Comparison of ENCODE assay signal across 26 cellular contexts in the genomic region with DNA sequence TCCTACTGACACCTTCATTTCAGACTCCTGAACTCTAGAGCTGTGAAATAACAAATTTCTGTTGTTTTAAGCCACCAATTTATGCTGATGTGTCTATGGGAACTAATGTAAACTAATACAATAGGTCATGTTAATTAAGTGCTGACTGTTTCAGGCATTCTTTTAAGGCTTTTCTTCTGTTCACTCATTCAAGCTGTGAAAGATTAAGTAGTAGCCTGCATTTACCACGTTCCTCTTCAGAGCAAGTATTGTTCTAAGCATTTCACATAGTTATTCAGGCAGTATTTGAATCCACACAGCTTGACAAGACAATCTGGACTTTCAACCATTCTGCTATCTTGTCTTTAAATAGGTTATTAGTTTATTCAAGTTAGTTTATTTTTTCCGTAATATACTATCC.
DNase-seq lines count a peak whose midpoint lies in the region; ATAC-seq and TF ChIP-seq lines count a peak whose summit lies in the region.
"Had no signal": no experiment of that assay in that cellular context is flagged by ENCODE, and none has a peak within 500 bp of the region (broad histone marks: within the 10 kb centered on the region; RNA-seq: fewer than 3 reads in every experiment).

No MANE protein-coding gene starts in this region.

- H3K4me3 ChIP-seq in AG10803 (ENCODE audit: low read length) (no peak overlapping the region), HUES64 (ENCODE audit: low read length) (0 out of 2 replicates have a peak overlapping the region, but pooled peaks have one; percentile 16), choroid plexus epithelial cell (ENCODE audit: low read depth, low read length) (no peak overlapping the region), mesendoderm (ENCODE audit: low read length) (no peak overlapping the region)
- H3K4me3 ChIP-seq: SJCRH30 had no signal

- H3K9ac ChIP-seq in HUES64 (ENCODE audit: low read depth, low read length) (peak overlapping the region; percentile 33; the same call in 1 of the 2 replicates), mesendoderm (ENCODE audit: low read length) (no peak overlapping the region)

- no peaks in the 10 kb centered on the region for H3K4me1 Mint-ChIP-seq in activated T-cell treated with anti-CD3 and anti-CD28 coated beads, Interleukin-2, amount 50 U/mL, for 72 hours (ENCODE audit: low read depth)
- no peaks in the 10 kb centered on the region for H3K4me1 Mint-ChIP-seq in naive thymus-derived CD8-positive, alpha-beta T cell
- H3K4me1 Mint-ChIP-seq in Calu3 (ENCODE audit: low read depth, unreplicated experiment): no peaks in the 10 kb centered on the region
- H3K4me1 Mint-ChIP-seq: activated CD8-positive, alpha-beta memory T cell treated with anti-CD3 and anti-CD28 coated beads, Interleukin-2, amount 10 ng/mL, durations not matched to agents 7 days and 5 days; activated naive CD4-positive, alpha-beta T cell treated with anti-CD3 and anti-CD28 coated beads, Interleukin-2, amount 50 U/mL, for 24 hours; CD4-positive, CD25-positive, alpha-beta regulatory T cell; T-helper 17 cell had no signal

- BruUV-seq in Calu3 (replicated peaks; lab: Mats Ljungman, UMichigan): no TSS peak

- no peaks in the 10 kb centered on the region for H3K79me1 ChIP-seq in mesendoderm (ENCODE audit: low read length)

- no peak overlapping the region for H3K4me2 ChIP-seq in mesendoderm (ENCODE audit: low read length)

- no peak overlapping the region for H2BK120ac ChIP-seq in mesendoderm (ENCODE audit: low read depth, low read length)

- no peak overlapping the region for H4K5ac ChIP-seq in mesendoderm (ENCODE audit: low read length)

- CTCF ChIA-PET in Calu3 (lab: Charles Lee): no interaction called here

- no peaks in the 10 kb centered on the region for H3K27me3 ChIP-seq in HUES64 (ENCODE audit: insufficient read depth, low read length)
- no peaks in the 10 kb centered on the region for H3K27me3 ChIP-seq in mesendoderm (ENCODE audit: insufficient read depth, low read length, poor library complexity)
- H3K27me3 ChIP-seq: foreskin keratinocyte, SJCRH30 had no signal

- H3K27ac Mint-ChIP-seq in activated T-cell treated with anti-CD3 and anti-CD28 coated beads, Interleukin-2, amount 50 U/mL, for 72 hours: no peak overlapping the region
- H3K27ac Mint-ChIP-seq in naive thymus-derived CD8-positive, alpha-beta T cell: no peak overlapping the region
- H3K27ac Mint-ChIP-seq in Calu3 (ENCODE audit: unreplicated experiment): no peak overlapping the region
- H3K27ac Mint-ChIP-seq: activated CD8-positive, alpha-beta memory T cell treated with anti-CD3 and anti-CD28 coated beads, Interleukin-2, amount 10 ng/mL, durations not matched to agents 7 days and 5 days; activated naive CD4-positive, alpha-beta T cell treated with anti-CD3 and anti-CD28 coated beads, Interleukin-2, amount 50 U/mL, for 24 hours; CD4-positive, CD25-positive, alpha-beta regulatory T cell; T-helper 17 cell had no signal

- no peak overlapping the region for H2BK15ac ChIP-seq in mesendoderm (replicated peaks; ENCODE audit: low read depth)

- no peak overlapping the region for H4K8ac ChIP-seq in mesendoderm (ENCODE audit: low read depth, low read length)

- peak; percentile 48 for DNase-seq in AG10803 (ENCODE audit: low read depth)
- peak; percentile 22 for DNase-seq in choroid plexus epithelial cell (ENCODE audit: low read depth)
- peak; percentile 89 for DNase-seq in mesendoderm
- no peak for DNase-seq in activated T-cell treated with anti-CD3 and anti-CD28 coated beads, Interleukin-2, amount 50 U/mL, for 72 hours
- DNase-seq in naive thymus-derived CD8-positive, alpha-beta T cell: no peak
- DNase-seq in NCI-H524 (lab: John Stamatoyannopoulos, UW): no peak
- no peak for DNase-seq in Calu3
- DNase-seq: activated CD4-positive, alpha-beta T cell treated with anti-CD3 and anti-CD28 coated beads for 48 hours; activated CD8-positive, alpha-beta memory T cell treated with anti-CD3 and anti-CD28 coated beads, Interleukin-2, amount 10 ng/mL, durations not matched to agents 7 days and 5 days; anterior cingulate cortex; CD4-positive, CD25-positive, alpha-beta regulatory T cell; DMS 273 treated with DMSO at 0.1 percent for 48 hours; foreskin keratinocyte; Karpas-422; left ventricle myocardium superior; midbrain; NCI-H1694 treated with DMSO at 0.1 percent for 48 hours; NCI-H2171; NCI-H510A treated with DMSO at 0.1 percent for 48 hours; posterior cingulate gyrus; SJCRH30; T-helper 17 cell had no signal

- peak overlapping the region; percentile 59 for H3K56ac ChIP-seq in mesendoderm (ENCODE audit: low read length)

- H3K4ac ChIP-seq in mesendoderm (ENCODE audit: low read depth, low read length): no peak overlapping the region

- POLR2A ChIA-PET in naive thymus-derived CD8-positive, alpha-beta T cell (lab: Charles Lee): no interaction called here

- no peak overlapping the region for H2AK5ac ChIP-seq in mesendoderm (ENCODE audit: low read length)

- H3K9me3 Mint-ChIP-seq in activated T-cell treated with anti-CD3 and anti-CD28 coated beads, Interleukin-2, amount 50 U/mL, for 72 hours: peaks cover 2% of the 10 kb centered on the region in 2 donors
- peaks cover 0 to 2% (median 0%) of the 10 kb centered on the region in 9 donors for H3K9me3 Mint-ChIP-seq in naive thymus-derived CD8-positive, alpha-beta T cell
- no peaks in the 10 kb centered on the region for H3K9me3 Mint-ChIP-seq in Calu3 (ENCODE audit: low read depth, unreplicated experiment)
- H3K9me3 Mint-ChIP-seq: nephron had no signal

- H3K18ac ChIP-seq in mesendoderm (ENCODE audit: low read length): no peak overlapping the region

- intact Hi-C loops in Calu3 (cut with micrococcal nuclease; ENCODE audit: unreplicated experiment): no loop called here

- ATAC-seq in activated T-cell treated with anti-CD3 and anti-CD28 coated beads, Interleukin-2, amount 50 U/mL, for 72 hours (replicated peaks in 1 of 2): no peak
- ATAC-seq in naive thymus-derived CD8-positive, alpha-beta T cell: no peak
- ATAC-seq: activated CD8-positive, alpha-beta memory T cell treated with anti-CD3 and anti-CD28 coated beads, Interleukin-2, amount 10 ng/mL, durations not matched to agents 7 days and 5 days; foreskin keratinocyte; left ventricle myocardium superior; T-helper 17 cell had no signal

- no peak overlapping the region for H3K4me3 Mint-ChIP-seq in activated T-cell treated with anti-CD3 and anti-CD28 coated beads, Interleukin-2, amount 50 U/mL, for 72 hours
- no peak overlapping the region for H3K4me3 Mint-ChIP-seq in naive thymus-derived CD8-positive, alpha-beta T cell
- no peak overlapping the region for H3K4me3 Mint-ChIP-seq in Calu3 (ENCODE audit: low read depth, unreplicated experiment)
- H3K4me3 Mint-ChIP-seq: activated CD8-positive, alpha-beta memory T cell treated with anti-CD3 and anti-CD28 coated beads, Interleukin-2, amount 10 ng/mL, durations not matched to agents 7 days and 5 days; activated naive CD4-positive, alpha-beta T cell treated with anti-CD3 and anti-CD28 coated beads, Interleukin-2, amount 50 U/mL, for 24 hours; CD4-positive, CD25-positive, alpha-beta regulatory T cell; nephron; T-helper 17 cell had no signal

- 8% methylated on average over 1 of the region's 2 CpGs for WGBS in HUES64
- no CpG with 5 or more reads among the region's 2 CpGs for whole genome bisulfite sequencing in mesendoderm (ENCODE audit: extremely low coverage, insufficient coverage, low lambda C conversion rate)

- H3K36me3 Mint-ChIP-seq in activated T-cell treated with anti-CD3 and anti-CD28 coated beads, Interleukin-2, amount 50 U/mL, for 72 hours (ENCODE audit: insufficient read depth in 2 of 2): no peaks in the 10 kb centered on the region
- no peaks in the 10 kb centered on the region for H3K36me3 Mint-ChIP-seq in naive thymus-derived CD8-positive, alpha-beta T cell
- H3K36me3 Mint-ChIP-seq in Calu3 (ENCODE audit: insufficient read depth, unreplicated experiment): no peaks in the 10 kb centered on the region
- H3K36me3 Mint-ChIP-seq: activated CD8-positive, alpha-beta memory T cell treated with anti-CD3 and anti-CD28 coated beads, Interleukin-2, amount 10 ng/mL, durations not matched to agents 7 days and 5 days; activated naive CD4-positive, alpha-beta T cell treated with anti-CD3 and anti-CD28 coated beads, Interleukin-2, amount 50 U/mL, for 24 hours; CD4-positive, CD25-positive, alpha-beta regulatory T cell had no signal

- H3K23ac ChIP-seq in mesendoderm (ENCODE audit: low read length): no peak overlapping the region

- no peaks in the 10 kb centered on the region for H3K9me3 ChIP-seq in HUES64 (ENCODE audit: insufficient read depth, low read depth, low read length)
- H3K9me3 ChIP-seq: SJCRH30 had no signal

- no peak for TF ChIP-seq CTCF in AG10803 (conservative IDR thresholded peaks at IDR 0.05; ENCODE audit: low read length)
- no peak for TF ChIP-seq CTCF in choroid plexus epithelial cell (conservative IDR thresholded peaks at IDR 0.05; ENCODE audit: low read depth, low read length)
- no peak for TF ChIP-seq CTCF in Calu3 (IDR thresholded peaks at IDR 0.05; ENCODE audit: unreplicated experiment)

- H3K27ac ChIP-seq in HUES64 (ENCODE audit: low read depth, low read length): peak overlapping the region; percentile 84
- H3K27ac ChIP-seq in mesendoderm (ENCODE audit: low read depth, low read length): peak overlapping the region; percentile 63
- H3K27ac ChIP-seq: 22Rv1, foreskin keratinocyte, SJCRH30 had no signal

- H3K36me3 ChIP-seq in HUES64 (ENCODE audit: insufficient read depth, low read length) (no peaks in the 10 kb centered on the region), mesendoderm (ENCODE audit: control insufficient read depth, insufficient read depth, low read length) (no peaks in the 10 kb centered on the region)
- H3K36me3 ChIP-seq: SJCRH30 had no signal

- H3K79me2 ChIP-seq in mesendoderm (ENCODE audit: control insufficient read depth, insufficient read depth, low read length): no peaks in the 10 kb centered on the region

- H3K27me3 Mint-ChIP-seq in activated T-cell treated with anti-CD3 and anti-CD28 coated beads, Interleukin-2, amount 50 U/mL, for 72 hours (ENCODE audit: low read depth): no peaks in the 10 kb centered on the region
- H3K27me3 Mint-ChIP-seq in naive thymus-derived CD8-positive, alpha-beta T cell: no peaks in the 10 kb centered on the region
- H3K27me3 Mint-ChIP-seq in Calu3 (ENCODE audit: unreplicated experiment): no peaks in the 10 kb centered on the region
- H3K27me3 Mint-ChIP-seq: activated CD8-positive, alpha-beta memory T cell treated with anti-CD3 and anti-CD28 coated beads, Interleukin-2, amount 10 ng/mL, durations not matched to agents 7 days and 5 days; activated naive CD4-positive, alpha-beta T cell treated with anti-CD3 and anti-CD28 coated beads, Interleukin-2, amount 50 U/mL, for 24 hours; CD4-positive, CD25-positive, alpha-beta regulatory T cell; T-helper 17 cell had no signal

- H2BK5ac ChIP-seq in mesendoderm (ENCODE audit: low read length): peak overlapping the region; percentile 64

- peaks cover 35% of the 10 kb centered on the region for H3K4me1 ChIP-seq in HUES64 (ENCODE audit: insufficient read depth, low read length)
- peaks cover 3% of the 10 kb centered on the region for H3K4me1 ChIP-seq in mesendoderm (ENCODE audit: control insufficient read depth, low read depth, low read length)
- H3K4me1 ChIP-seq: foreskin keratinocyte had no signal

Comparison
In these comparisons a context has a peak if more than half of its experiments do, and no peak if none do; other contexts are left out.
1. DNase-seq: peak in AG10803 (single experiment), choroid plexus epithelial cell (single experiment) and mesendoderm (single experiment); none in activated T-cell treated with anti-CD3 and anti-CD28 coated beads, Interleukin-2, amount 50 U/mL, for 72 hours (0 of 2), naive thymus-derived CD8-positive, alpha-beta T cell (0 of 10), NCI-H524 (0 of 2) and Calu3 (single experiment).